ENCODE assay signal across 14 cellular contexts in the genomic region with DNA sequence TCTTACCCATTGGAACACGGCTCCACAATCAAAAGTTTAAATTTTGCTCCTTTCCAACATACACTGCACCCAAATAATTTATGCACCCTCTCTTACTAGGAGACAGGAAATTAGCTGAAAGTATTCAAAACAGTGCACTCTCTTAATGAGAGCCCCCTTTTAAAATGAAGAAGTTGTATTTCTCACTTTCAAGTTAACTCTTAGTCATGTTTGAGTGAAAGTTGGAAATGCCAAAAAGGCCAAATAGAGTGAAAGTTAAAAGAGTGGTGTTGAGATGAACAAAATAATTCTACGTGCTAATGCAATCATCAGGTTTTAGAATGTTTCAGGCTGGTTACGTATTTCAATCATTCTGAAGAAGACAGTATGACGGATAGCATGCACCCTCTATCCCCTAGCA.
DNase-seq lines count a peak whose midpoint lies in the region; ATAC-seq and TF ChIP-seq lines count a peak whose summit lies in the region.
"Had no signal": no experiment of that assay in that cellular context is flagged by ENCODE, and none has a peak within 500 bp of the region (broad histone marks: within the 10 kb centered on the region; RNA-seq: fewer than 3 reads in every experiment).

No MANE protein-coding gene starts in this region.

- H3K79me2 ChIP-seq in smooth muscle cell (ENCODE audit: low read depth) = peaks cover 15% of the 10 kb centered on the region

- H3K27ac ChIP-seq in HUES64 (ENCODE audit: low read depth, low read length) (peak overlapping the region; percentile 58; the same call in 1 of the 2 replicates), smooth muscle cell (ENCODE audit: low read depth) (peak overlapping the region; percentile 55)
- H3K27ac ChIP-seq in CD4-positive, alpha-beta memory T cell (ENCODE audit: low read depth, low read length) = no peak overlapping the region
- H3K27ac ChIP-seq: suprapubic skin had no signal

- H3K4me2 ChIP-seq in smooth muscle cell = peak overlapping the region; percentile 43

- H3K36me3 Mint-ChIP-seq in CD4-positive, alpha-beta memory T cell = no peaks in the 10 kb centered on the region
- H3K36me3 Mint-ChIP-seq: activated naive CD4-positive, alpha-beta T cell treated with anti-CD3 and anti-CD28 coated beads, Interleukin-2, amount 50 U/mL, for 72 hours had no signal

- H3K27me3 ChIP-seq in HUES64 (ENCODE audit: insufficient read depth, low read length) (no peaks in the 10 kb centered on the region), smooth muscle cell (ENCODE audit: low read depth) (no peaks in the 10 kb centered on the region)
- no peaks in the 10 kb centered on the region for H3K27me3 ChIP-seq in CD4-positive, alpha-beta memory T cell (ENCODE audit: insufficient read depth, low read length)
- H3K27me3 ChIP-seq: suprapubic skin had no signal

- intact Hi-C loops in CD4-positive, alpha-beta memory T cell (cut with micrococcal nuclease) = no loop called here

- 72% methylated on average over 4 of the region's 4 CpGs for WGBS in HUES64
- 93% methylated on average over 4 of the region's 4 CpGs for WGBS in smooth muscle cell (ENCODE audit: low lambda C conversion rate)

- DNase-seq in smooth muscle cell (lab: John Stamatoyannopoulos, UW; ENCODE audit: unreplicated experiment) (no peak), NCI-H82 (lab: John Stamatoyannopoulos, UW) (no peak), dermis blood vessel endothelial cell (no peak)
- no peak for DNase-seq in CD4-positive, alpha-beta memory T cell
- DNase-seq: activated CD4-positive, alpha-beta T cell treated with anti-CD3 and anti-CD28 coated beads for 4 hours; effector CD8-positive, alpha-beta T cell; SHP77 had no signal

- no peaks in the 10 kb centered on the region for H3K4me1 Mint-ChIP-seq in CD4-positive, alpha-beta memory T cell

- H3K4me3 Mint-ChIP-seq in CD4-positive, alpha-beta memory T cell = no peak overlapping the region
- H3K4me3 Mint-ChIP-seq: natural killer cell treated with Interleukin-12 subunit alpha and Interleukin-12 subunit beta and Interleukin-15 and Interleukin-18, amount 100 ng/mL, for 72 hours had no signal

- H3K4me1 ChIP-seq in HUES64 (ENCODE audit: insufficient read depth, low read length) (peaks cover 43% of the 10 kb centered on the region), smooth muscle cell (ENCODE audit: low read depth) (peaks cover 40% of the 10 kb centered on the region)
- no peaks in the 10 kb centered on the region for H3K4me1 ChIP-seq in CD4-positive, alpha-beta memory T cell (ENCODE audit: insufficient read depth, low read length)

- H3K27ac Mint-ChIP-seq in CD4-positive, alpha-beta memory T cell = no peak overlapping the region
- H3K27ac Mint-ChIP-seq: activated naive CD4-positive, alpha-beta T cell treated with anti-CD3 and anti-CD28 coated beads, Interleukin-2, amount 50 U/mL, for 72 hours; natural killer cell treated with Interleukin-12 subunit alpha and Interleukin-12 subunit beta and Interleukin-15 and Interleukin-18, amount 100 ng/mL, for 72 hours had no signal

- peak; percentile 90 for ATAC-seq in GM19395 (IDR thresholded peaks at IDR 0.05; ENCODE audit: unreplicated experiment)
- ATAC-seq in HG02852 (IDR thresholded peaks at IDR 0.05; ENCODE audit: unreplicated experiment) = peak; percentile 88
- ATAC-seq in esophagus mucosa = no peak
- ATAC-seq: activated naive CD4-positive, alpha-beta T cell treated with anti-CD3 and anti-CD28 coated beads, Interleukin-2, amount 50 U/mL, for 72 hours; natural killer cell treated with Interleukin-12 subunit alpha and Interleukin-12 subunit beta and Interleukin-15 and Interleukin-18, amount 100 ng/mL, for 72 hours had no signal

- H3K27me3 Mint-ChIP-seq in CD4-positive, alpha-beta memory T cell = no peaks in the 10 kb centered on the region

- H2AFZ ChIP-seq in smooth muscle cell (ENCODE audit: low read depth) = no peak overlapping the region

- H3K9ac ChIP-seq in HUES64 (ENCODE audit: low read depth, low read length) (no peak overlapping the region), smooth muscle cell (ENCODE audit: low read depth) (no peak overlapping the region)

- no peak for TF ChIP-seq CTCF in smooth muscle cell (IDR thresholded peaks at IDR 0.05; ENCODE audit: borderline replicate concordance, insufficient read depth, poor library complexity, severe bottlenecking)

- POLR2A ChIA-PET in CD4-positive, alpha-beta memory T cell (lab: Charles Lee; ENCODE audit: partially characterized antibody) = no interaction called here

- peaks cover 3% of the 10 kb centered on the region for H4K20me1 ChIP-seq in smooth muscle cell (ENCODE audit: low read depth)

- no peaks in the 10 kb centered on the region for H3K9me3 ChIP-seq in HUES64 (ENCODE audit: insufficient read depth, low read depth, low read length)
- H3K9me3 ChIP-seq in smooth muscle cell (replicated peaks; ENCODE audit: low read depth) = no peaks in the 10 kb centered on the region
- no peaks in the 10 kb centered on the region for H3K9me3 ChIP-seq in CD4-positive, alpha-beta memory T cell (ENCODE audit: control insufficient read depth in 1 of 2, low read length in 2 of 2)
- H3K9me3 ChIP-seq: suprapubic skin had no signal

- CTCF ChIA-PET in CD4-positive, alpha-beta memory T cell (lab: Charles Lee; ENCODE audit: partially characterized antibody) = no interaction called here

- H3K4me3 ChIP-seq in HUES64 (ENCODE audit: low read length) = no peak overlapping the region
- no peak overlapping the region for H3K4me3 ChIP-seq in smooth muscle cell
- no peak overlapping the region for H3K4me3 ChIP-seq in CD4-positive, alpha-beta memory T cell (ENCODE audit: low read length in 2 of 2)
- H3K4me3 ChIP-seq: suprapubic skin had no signal

- no peaks in the 10 kb centered on the region for H3K36me3 ChIP-seq in HUES64 (ENCODE audit: insufficient read depth, low read length)
- H3K36me3 ChIP-seq in smooth muscle cell (ENCODE audit: low read depth) = no peaks in the 10 kb centered on the region
- H3K36me3 ChIP-seq in CD4-positive, alpha-beta memory T cell (ENCODE audit: insufficient read depth, low read length) = no peaks in the 10 kb centered on the region
- H3K36me3 ChIP-seq: suprapubic skin had no signal

- H3F3A ChIP-seq in smooth muscle cell (ENCODE audit: low read depth) = no peaks in the 10 kb centered on the region

- peaks cover 0 to 8% (median 4%) of the 10 kb centered on the region in 8 donors for H3K9me3 Mint-ChIP-seq in CD4-positive, alpha-beta memory T cell
